Comparison of ENCODE assay signal across 20 cellular contexts in the genomic region with DNA sequence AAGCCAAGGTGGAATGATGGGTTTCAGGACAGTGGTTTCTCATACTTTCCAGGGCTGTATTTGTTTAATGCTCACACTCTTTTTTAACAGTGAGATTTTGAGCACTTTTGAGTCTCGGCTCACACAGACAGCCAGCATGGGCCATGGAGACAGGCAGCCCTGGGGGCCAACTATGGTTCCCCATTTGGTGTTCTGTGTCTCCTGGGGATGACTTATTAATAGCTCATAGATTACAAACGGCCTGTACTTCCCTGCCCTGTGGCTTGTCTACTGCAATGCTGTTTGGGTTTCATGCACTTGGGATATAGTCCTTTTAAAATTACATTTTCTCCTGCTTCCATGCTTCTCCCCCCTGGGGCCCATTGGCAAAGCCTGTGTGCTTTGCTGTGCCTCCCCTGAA.
"Had no signal": no experiment of that assay in that cellular context is flagged by ENCODE, and none has a peak within 500 bp of the region (broad histone marks: within the 10 kb centered on the region; RNA-seq: fewer than 3 reads in every experiment).

No MANE protein-coding gene starts in this region.

- H2AFZ ChIP-seq: parathyroid adenoma had no signal

- H3K27ac ChIP-seq: left lung, parathyroid adenoma, right lobe of liver, transverse colon, vagina had no signal

- H3K27me3 ChIP-seq: right lobe of liver, transverse colon, vagina had no signal

- H3K79me2 ChIP-seq: parathyroid adenoma had no signal

- H3K4me3 ChIP-seq: left lung, right lobe of liver, transverse colon, vagina had no signal

- ATAC-seq: left lung; right lobe of liver; stimulated activated effector memory CD8-positive, alpha-beta T cell treated with anti-CD3 and anti-CD28 coated beads, Interleukin-12 subunit alpha, Interleukin-12 subunit beta, amount 100 ng/mL, for 72 hours; stimulated activated naive CD8-positive, alpha-beta T cell treated with anti-CD3 and anti-CD28 coated beads, Interleukin-15, amount 100 ng/mL, for 72 hours had no signal

- H3K9ac ChIP-seq: parathyroid adenoma had no signal

- DNase-seq: activated CD4-positive, alpha-beta T cell treated with anti-CD3 and anti-CD28 coated beads for 1 hour; activated naive CD4-positive, alpha-beta T cell treated with anti-CD3 and anti-CD28 coated beads for 36 hours; activated naive CD8-positive, alpha-beta T cell treated with anti-CD3 and anti-CD28 coated beads, Interleukin-2, amount 10 ng/mL, durations not matched to agents 7 days and 5 days; activated T-cell treated with anti-CD3 and anti-CD28 coated beads, Interleukin-2, amount 50 U/mL, for 48 hours; amniotic stem cell; effector CD4-positive, alpha-beta T cell; kidney; left lung; midbrain; right lobe of liver; small intestine; stimulated activated CD4-positive, alpha-beta T cell treated with anti-CD3 and anti-CD28 coated beads, Interleukin-2, amount 100 ng/mL, for 24 hours; stimulated activated naive CD8-positive, alpha-beta T cell treated with anti-CD3 and anti-CD28 coated beads, Interleukin-15, amount 100 ng/mL, for 72 hours; T-helper 1 cell; transverse colon had no signal

- H3K9me3 ChIP-seq: left lung, right lobe of liver, transverse colon, vagina had no signal

- FAIRE-seq: endometrium, kidney, small intestine, TTC549 had no signal

- H3K4me1 ChIP-seq: left lung, parathyroid adenoma, right lobe of liver, transverse colon, vagina had no signal

- H3K36me3 ChIP-seq: left lung, right lobe of liver, transverse colon, vagina had no signal
